16 cellular contexts compared by ENCODE assay signal in genomic region chr16:20243731-20244281, GRCh38.
"Had no signal": no experiment of that assay in that cellular context is flagged by ENCODE, and none has a peak within 500 bp of the region (broad histone marks: within the 10 kb centered on the region; RNA-seq: fewer than 3 reads in every experiment).

No MANE protein-coding gene starts in this region.

- H3K4me3 ChIP-seq: ascending aorta, right atrium auricular region, tibial nerve, uterus had no signal

- ATAC-seq: activated CD8-positive, alpha-beta memory T cell treated with anti-CD3 and anti-CD28 coated beads, Interleukin-2, amount 10 ng/mL, durations not matched to agents 7 days and 5 days; natural killer cell treated with Interleukin-12 subunit alpha and Interleukin-12 subunit beta and Interleukin-15 and Interleukin-18, amount 100 ng/mL, for 72 hours had no signal

- FAIRE-seq: bronchial epithelial cell, small intestine had no signal

- H3K9me3 ChIP-seq: ascending aorta, tibial nerve, uterus had no signal

- H3K27me3 ChIP-seq: ascending aorta, right atrium auricular region, tibial nerve, uterus had no signal

- DNase-seq: activated CD4-positive, alpha-beta T cell treated with anti-CD3 and anti-CD28 coated beads, Interleukin-2, amount 50 U/mL, for 4 hours; activated CD4-positive, CD25-positive, alpha-beta regulatory T cell treated with anti-CD3 and anti-CD28 coated beads, Interleukin-2, amount 50 U/mL, for 72 hours; activated CD8-positive, alpha-beta memory T cell treated with anti-CD3 and anti-CD28 coated beads, Interleukin-2, amount 10 ng/mL, durations not matched to agents 7 days and 5 days; activated naive CD4-positive, alpha-beta T cell treated with anti-CD3 and anti-CD28 coated beads, Interleukin-2, amount 10 ng/mL, durations not matched to agents 7 days and 5 days; activated T-cell treated with anti-CD3 and anti-CD28 coated beads, Interleukin-2, amount 50 U/mL, for 24 hours; dermis blood vessel endothelial cell; mesenchymal stem cell; small intestine; stimulated activated CD4-positive, alpha-beta T cell treated with anti-CD3 and anti-CD28 coated beads, Interleukin-4, amount 100 ng/mL, for 24 hours; stimulated activated naive CD4-positive, alpha-beta T cell; uterus had no signal

- H3K4me1 ChIP-seq: ascending aorta, right atrium auricular region, tibial nerve, uterus had no signal

- H3K27ac ChIP-seq: ascending aorta, right atrium auricular region, tibial nerve, uterus had no signal

- H3K36me3 ChIP-seq: ascending aorta, right atrium auricular region, tibial nerve, uterus had no signal
